ENCODE assay signal across 8 cellular contexts in genomic region chr9:104993291-104993963, GRCh38.
A peak's percentile ranks its signal among the peaks of the same experiment; 100 is the strongest.
DNase-seq lines count a peak whose midpoint lies in the region; ATAC-seq lines count a peak whose summit lies in the region.

No MANE protein-coding gene starts in this region.

- POLR2A ChIA-PET in CD8-positive, alpha-beta memory T cell (lab: Charles Lee), result no interaction called here
- POLR2A ChIA-PET in naive thymus-derived CD8-positive, alpha-beta T cell (lab: Charles Lee), result interaction anchor here (0.6 kb wide), 1 partner anchor 18 kb away, joined by 6 read pairs; no protein-coding TSS in a partner anchor

- ATAC-seq in naive thymus-derived CD8-positive, alpha-beta T cell, result peak in 1 of 2 donors; percentile 24
- ATAC-seq in HG03139 (IDR thresholded peaks at IDR 0.05; ENCODE audit: unreplicated experiment), result no peak

- H3K4me1 Mint-ChIP-seq in CD8-positive, alpha-beta memory T cell, result peaks cover 34 to 43% (median 42%) of the 10 kb centered on the region in 3 donors
- peaks cover 22 to 46% (median 41%) of the 10 kb centered on the region in 4 donors for H3K4me1 Mint-ChIP-seq in naive thymus-derived CD8-positive, alpha-beta T cell

- no peaks in the 10 kb centered on the region for H3K27me3 ChIP-seq in CD8-positive, alpha-beta memory T cell (ENCODE audit: insufficient read depth, low read length, poor library complexity, severe bottlenecking)

- H3K4me1 ChIP-seq in CD8-positive, alpha-beta memory T cell (ENCODE audit: insufficient read depth, low read length), result peaks cover 36% of the 10 kb centered on the region

- no peak overlapping the region for H3K4me3 ChIP-seq in CD8-positive, alpha-beta memory T cell (ENCODE audit: low read length)

- H3K36me3 Mint-ChIP-seq in CD8-positive, alpha-beta memory T cell, result no peaks in the 10 kb centered on the region
- H3K36me3 Mint-ChIP-seq in naive thymus-derived CD8-positive, alpha-beta T cell, result no peaks in the 10 kb centered on the region

- H3K9me3 ChIP-seq in CD8-positive, alpha-beta memory T cell (ENCODE audit: low read length), result no peaks in the 10 kb centered on the region

- CTCF ChIA-PET in CD8-positive, alpha-beta memory T cell (lab: Charles Lee), result no interaction called here

- peaks cover 0 to 9% of the 10 kb centered on the region in 2 donors for H3K27me3 Mint-ChIP-seq in CD8-positive, alpha-beta memory T cell
- peaks cover 0 to 3% (median 2%) of the 10 kb centered on the region in 5 donors for H3K27me3 Mint-ChIP-seq in naive thymus-derived CD8-positive, alpha-beta T cell

- H3K4me3 Mint-ChIP-seq in CD8-positive, alpha-beta memory T cell, result peak overlapping the region in 6 of 7 donors; percentile 6 to 81 (median 46)
- peak overlapping the region in 9 of 10 donors; percentile 40 to 95 (median 53) for H3K4me3 Mint-ChIP-seq in naive thymus-derived CD8-positive, alpha-beta T cell

- no peaks in the 10 kb centered on the region for H3K9me3 Mint-ChIP-seq in CD8-positive, alpha-beta memory T cell
- no peaks in the 10 kb centered on the region for H3K9me3 Mint-ChIP-seq in naive thymus-derived CD8-positive, alpha-beta T cell

- H3K36me3 ChIP-seq in CD8-positive, alpha-beta memory T cell (ENCODE audit: insufficient read depth, low read length), result no peaks in the 10 kb centered on the region

- peak overlapping the region in 7 of 8 donors; percentile 64 to 100 (median 99) for H3K27ac Mint-ChIP-seq in CD8-positive, alpha-beta memory T cell
- peak overlapping the region in 4 of 10 donors; percentile 14 to 86 (median 79) for H3K27ac Mint-ChIP-seq in naive thymus-derived CD8-positive, alpha-beta T cell

- H3K27ac ChIP-seq in CD8-positive, alpha-beta memory T cell (ENCODE audit: low read depth, low read length), result no peak overlapping the region

- DNase-seq in CD8-positive, alpha-beta memory T cell, result peak in 1 of 5 donors; percentile 46
- DNase-seq in RPMI7951 (ENCODE audit: low read depth) (peak; percentile 44), fibroblast of the conjunctiva (ENCODE audit: low read depth) (peak; percentile 37), NCI-H526 (lab: John Stamatoyannopoulos, UW) (no peak), NCI-H1694 (lab: John Stamatoyannopoulos, UW) (no peak), HK-2 (ENCODE audit: unreplicated experiment) (no peak)
- DNase-seq in naive thymus-derived CD8-positive, alpha-beta T cell, result peak in 5 of 10 donors; percentile 14 to 31 (median 17)

Comparison
In these comparisons a context has a peak if more than half of its experiments do, and no peak if none do; other contexts are left out.
1. DNase-seq: peak in RPMI7951 (single experiment) and fibroblast of the conjunctiva (single experiment); none in NCI-H526 (0 of 2), NCI-H1694 (single experiment) and HK-2 (single experiment).